8 cellular contexts compared by ENCODE assay signal in genomic region chr16:70380205-70380918, GRCh38. TPM values are rescaled to one million over a fixed set of nuclear protein-coding genes. Genes with fewer than 3 reads are reported as not detected.
DNase-seq lines count a peak whose midpoint lies in the region; ATAC-seq and TF ChIP-seq lines count a peak whose summit lies in the region.

No MANE protein-coding gene starts in this region.

- peak overlapping the region; percentile 90 for H3K4me3 Mint-ChIP-seq in Calu3 (ENCODE audit: low read depth, unreplicated experiment)

- peaks cover 70% of the 10 kb centered on the region for H3K36me3 Mint-ChIP-seq in Calu3 (ENCODE audit: insufficient read depth, unreplicated experiment)

- CTCF ChIA-PET in Calu3 (lab: Charles Lee): interaction anchor here (0.7 to 2.4 kb wide), 9 partner anchors 11 to 97 kb away, joined by 3 to 13 read pairs (median 6); partner anchors contain the start of genes FCSK and ST3GAL2

- no peaks in the 10 kb centered on the region for H3K27me3 Mint-ChIP-seq in Calu3 (ENCODE audit: unreplicated experiment)

- H3K9me3 Mint-ChIP-seq in Calu3 (ENCODE audit: low read depth, unreplicated experiment): no peaks in the 10 kb centered on the region

- no peaks in the 10 kb centered on the region for H3K4me1 Mint-ChIP-seq in Calu3 (ENCODE audit: low read depth, unreplicated experiment)

- ATAC-seq in GM21576 (IDR thresholded peaks at IDR 0.05; ENCODE audit: unreplicated experiment) (peak; percentile 0), left colon (peak; percentile 33)

- peak overlapping the region; percentile 97 for H3K27ac Mint-ChIP-seq in Calu3 (ENCODE audit: unreplicated experiment)

- peak overlapping the region; percentile 86 for H3K4me3 ChIP-seq in WI38 (ENCODE audit: low read depth, low read length)
- H3K4me3 ChIP-seq in cardiac fibroblast (replicated peaks in 1 of 2; ENCODE audit: low read depth in 2 of 2, low read length in 2 of 2): peak overlapping the region; percentile 59 to 65

- peak; percentile 68 for DNase-seq in Calu3
- DNase-seq in LHCN-M2 (ENCODE audit: low read depth): peak; percentile 72
- peak; percentile 72 to 85 for DNase-seq in cardiac fibroblast (ENCODE audit: low read depth in 2 of 2)
- DNase-seq in left colon: peak; percentile 41 to 61
- peak; percentile 82 to 83 for DNase-seq in stimulated activated CD4-positive, alpha-beta T cell treated with anti-CD3 and anti-CD28 coated beads, Interleukin-2, amount 100 ng/mL, for 24 hours
- no peak for DNase-seq in NCI-H1694 treated with DMSO at 0.1 percent for 48 hours (lab: John Stamatoyannopoulos, UW)

- TF ChIP-seq CTCF in Calu3 (IDR thresholded peaks at IDR 0.05; ENCODE audit: unreplicated experiment): no peak
- TF ChIP-seq CTCF in WI38 (IDR thresholded peaks at IDR 0.05; ENCODE audit: low read depth, low read length): no peak
- no peak for TF ChIP-seq CTCF in cardiac fibroblast (IDR thresholded peaks at IDR 0.05; ENCODE audit: low read depth, low read length)

- intact Hi-C loops in Calu3 (cut with micrococcal nuclease; ENCODE audit: unreplicated experiment) (loop anchor here (2.0 to 5.0 kb wide), 3 partner anchors 62 to 96 kb away; partner anchors contain the start of gene FCSK), left colon (cut with DNase I, micrococcal nuclease) (no loop called here)

- no TSS peak for BruUV-seq in Calu3 (replicated peaks; lab: Mats Ljungman, UMichigan)

RNA-seq across cellular contexts. Expression of gene DDX19A, which starts 33.7 kb away (rescaled TPM):
- 50.9 and 59.8 TPM in 2 replicates for total RNA-seq in Calu3 (2022)
- 38.2 and 50.7 TPM in 2 replicates for total RNA-seq in LHCN-M2 (2014; rRNA removed)
- polyA plus RNA-seq in LHCN-M2 (2012): 24.4 TPM
- 10 to 100 TPM; 16.1 to 19.0 TPM for total RNA-seq in left colon

RNA-seq across cellular contexts. Expression of gene ST3GAL2, which starts 58.5 kb away (rescaled TPM):
- total RNA-seq in Calu3 (2022): 9.7 and 10.0 TPM in 2 replicates
- total RNA-seq in LHCN-M2 (2014; rRNA removed): 23.0 and 28.3 TPM in 2 replicates
- 19.0 TPM for polyA plus RNA-seq in LHCN-M2 (2012)
- 1 to 10 TPM; 6.0 to 8.7 TPM for total RNA-seq in left colon
